In genomic region chr6:46325561-46326525, GRCh38 we compare ENCODE assay signal across 8 cellular contexts.
A peak's percentile ranks its signal among the peaks of the same experiment; 100 is the strongest.
DNase-seq lines count a peak whose midpoint lies in the region; ATAC-seq and TF ChIP-seq lines count a peak whose summit lies in the region.

No MANE protein-coding gene starts in this region.

- peaks cover 21% of the 10 kb centered on the region for H3K4me1 Mint-ChIP-seq in central memory CD8-positive, alpha-beta T cell
- H3K4me1 Mint-ChIP-seq in natural killer cell treated with Interleukin-12 subunit alpha and Interleukin-12 subunit beta and Interleukin-15 and Interleukin-18, amount 100 ng/mL, for 72 hours (ENCODE audit: low read depth in 2 of 2): peaks cover 20 to 30% of the 10 kb centered on the region in 2 donors

- intact Hi-C loops in lower leg skin (cut with DNase I; ENCODE audit: low total_unique reads): loop anchor here (1.0 kb wide), 1 partner anchor 38 kb away; no protein-coding TSS in a partner anchor

- peak; percentile 87 for ATAC-seq in central memory CD8-positive, alpha-beta T cell (replicated peaks; ENCODE audit: extremely low read depth, poor library complexity, severe bottlenecking)
- ATAC-seq in natural killer cell treated with Interleukin-12 subunit alpha and Interleukin-12 subunit beta and Interleukin-15 and Interleukin-18, amount 100 ng/mL, for 72 hours: peak; percentile 71 to 86
- no peak for ATAC-seq in HG03520 (IDR thresholded peaks at IDR 0.05; ENCODE audit: unreplicated experiment)

- no peak for TF ChIP-seq CTCF in lower leg skin (IDR thresholded peaks at IDR 0.05)

- peaks cover 3% of the 10 kb centered on the region for H3K36me3 Mint-ChIP-seq in central memory CD8-positive, alpha-beta T cell (ENCODE audit: insufficient read depth)
- H3K36me3 Mint-ChIP-seq in natural killer cell treated with Interleukin-12 subunit alpha and Interleukin-12 subunit beta and Interleukin-15 and Interleukin-18, amount 100 ng/mL, for 72 hours: no peaks in the 10 kb centered on the region

- H3K27me3 Mint-ChIP-seq in central memory CD8-positive, alpha-beta T cell: no peaks in the 10 kb centered on the region
- peaks cover 5 to 12% of the 10 kb centered on the region in 2 donors for H3K27me3 Mint-ChIP-seq in natural killer cell treated with Interleukin-12 subunit alpha and Interleukin-12 subunit beta and Interleukin-15 and Interleukin-18, amount 100 ng/mL, for 72 hours

- DNase-seq in DMS153 (lab: John Stamatoyannopoulos, UW) (peak; percentile 53), NCI-H1105 treated with DMSO at 0.1 percent for 48 hours (lab: John Stamatoyannopoulos, UW) (peak; percentile 95), lower leg skin (ENCODE audit: low spot score in 2 of 2) (no peak), LoVo (ENCODE audit: low spot score) (no peak)
- peak; percentile 17 to 56 for DNase-seq in central memory CD8-positive, alpha-beta T cell (ENCODE audit: low spot score in 2 of 2)
- DNase-seq in natural killer cell treated with Interleukin-12 subunit alpha and Interleukin-12 subunit beta and Interleukin-15 and Interleukin-18, amount 100 ng/mL, for 72 hours (ENCODE audit: low spot score): no peak
- DNase-seq in stimulated activated CD4-positive, alpha-beta T cell treated with anti-CD3 and anti-CD28 coated beads, Interleukin-2, amount 100 ng/mL, for 48 hours: no peak

- H3K4me3 ChIP-seq in lower leg skin (ENCODE audit: low read depth, poor library complexity, severe bottlenecking): no peak overlapping the region

- H3K27ac Mint-ChIP-seq in central memory CD8-positive, alpha-beta T cell (ENCODE audit: low read depth): peak overlapping the region; percentile 45
- H3K27ac Mint-ChIP-seq in natural killer cell treated with Interleukin-12 subunit alpha and Interleukin-12 subunit beta and Interleukin-15 and Interleukin-18, amount 100 ng/mL, for 72 hours: peak overlapping the region; percentile 12 to 75

- WGBS in lower leg skin, 2 donors: 46 to 54% methylated on average over 21 of the region's 21 CpGs

- no peak for TF ChIP-seq POLR2A in lower leg skin (IDR thresholded peaks at IDR 0.05)

- no peaks in the 10 kb centered on the region for H3K9me3 Mint-ChIP-seq in central memory CD8-positive, alpha-beta T cell
- H3K9me3 Mint-ChIP-seq in natural killer cell treated with Interleukin-12 subunit alpha and Interleukin-12 subunit beta and Interleukin-15 and Interleukin-18, amount 100 ng/mL, for 72 hours: no peaks in the 10 kb centered on the region

- peak overlapping the region; percentile 54 for H3K4me3 Mint-ChIP-seq in central memory CD8-positive, alpha-beta T cell
- H3K4me3 Mint-ChIP-seq in natural killer cell treated with Interleukin-12 subunit alpha and Interleukin-12 subunit beta and Interleukin-15 and Interleukin-18, amount 100 ng/mL, for 72 hours: peak overlapping the region; percentile 64

Comparison
In these comparisons a context has a peak if more than half of its experiments do, and no peak if none do; other contexts are left out.
1. DNase-seq: peak in DMS153 (single experiment), NCI-H1105 treated with DMSO at 0.1 percent for 48 hours (single experiment) and central memory CD8-positive, alpha-beta T cell (2 of 2); none in natural killer cell treated with Interleukin-12 subunit alpha and Interleukin-12 subunit beta and Interleukin-15 and Interleukin-18, amount 100 ng/mL, for 72 hours (single experiment), lower leg skin (0 of 2), stimulated activated CD4-positive, alpha-beta T cell treated with anti-CD3 and anti-CD28 coated beads, Interleukin-2, amount 100 ng/mL, for 48 hours (0 of 2) and LoVo (single experiment).